ENCODE assay signal across 23 cellular contexts in the genomic region with DNA sequence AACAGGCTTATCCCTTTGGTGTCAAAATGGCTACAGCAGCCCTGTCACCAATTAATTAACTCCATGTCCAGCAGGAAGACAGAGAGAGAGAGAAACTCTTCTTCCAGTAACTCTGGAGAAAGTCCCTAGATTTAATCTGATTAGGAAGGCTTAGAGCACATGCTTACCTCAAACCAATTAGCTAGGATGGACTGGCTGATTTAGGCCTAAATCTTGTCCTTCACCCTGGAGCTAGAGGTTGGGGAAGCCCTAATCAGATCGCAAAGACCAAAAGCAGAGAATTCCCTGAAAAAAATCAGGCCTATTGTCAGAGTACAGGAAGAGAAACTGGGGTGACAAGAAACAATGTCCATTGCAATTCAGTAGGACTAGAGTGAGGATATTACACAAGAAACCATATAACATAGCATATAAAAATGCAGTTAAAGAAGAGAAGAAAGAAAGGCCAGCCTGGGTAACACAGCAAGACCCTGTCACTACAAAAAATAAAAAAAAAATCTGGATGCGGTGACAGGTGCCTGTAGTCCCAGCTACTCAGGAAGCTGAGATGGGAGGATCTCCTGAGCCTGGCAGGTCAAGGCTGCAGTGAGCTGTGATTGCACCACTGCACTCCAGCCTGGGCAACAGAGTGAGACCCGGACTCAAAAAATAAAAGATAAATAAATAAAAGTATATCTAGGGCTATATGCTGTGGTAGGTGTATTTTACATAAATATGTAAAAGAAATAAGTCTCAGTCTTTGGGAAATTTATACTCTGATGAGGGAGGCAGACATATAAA. TPM values are rescaled to one million over a fixed set of nuclear protein-coding genes. Genes with fewer than 3 reads are reported as not detected.
DNase-seq lines count a peak whose midpoint lies in the region; ATAC-seq, FAIRE-seq and TF ChIP-seq lines count a peak whose summit lies in the region.
"Had no signal": no experiment of that assay in that cellular context is flagged by ENCODE, and none has a peak within 500 bp of the region (broad histone marks: within the 10 kb centered on the region; RNA-seq: fewer than 3 reads in every experiment).

No MANE protein-coding gene starts in this region.

- H3K27me3 Mint-ChIP-seq in brain: no peaks in the 10 kb centered on the region
- H3K27me3 Mint-ChIP-seq: activated CD4-positive, alpha-beta T cell treated with anti-CD3 and anti-CD28 coated beads, Interleukin-2, amount 10 ng/mL, durations not matched to agents 7 days and 5 days had no signal

- BruUV-seq in HepG2 (replicated peaks; lab: Mats Ljungman, UMichigan): no TSS peak

- H3K27me3 ChIP-seq in HepG2 (ENCODE audit: control insufficient read depth in 1 of 2, insufficient read depth in 2 of 2, low read length in 2 of 2): peaks cover 0 to 8% of the 10 kb centered on the region in 2 experiments; a peak in 1 of 5 replicates
- H3K27me3 ChIP-seq in right lobe of liver: no peaks in the 10 kb centered on the region
- H3K27me3 ChIP-seq in neutrophil: no peaks in the 10 kb centered on the region
- H3K27me3 ChIP-seq: ovary had no signal

- WGBS in HepG2 (ENCODE audit: low lambda C conversion rate): 31% methylated on average over 3 of the region's 3 CpGs
- 50% methylated on average over 3 of the region's 3 CpGs for WGBS in right lobe of liver (ENCODE audit: insufficient coverage, low coverage, low lambda C conversion rate, missing lambda C conversion rate)

- no peaks in the 10 kb centered on the region for H4K20me1 ChIP-seq in HepG2 (ENCODE audit: insufficient read depth, low read length)

- POLR2A ChIA-PET in HepG2 (lab: Yijun Ruan, JAX): interaction anchor here (0.7 kb wide), 1 partner anchor 8 kb away, joined by 3 read pairs; no protein-coding TSS in a partner anchor

- H3K27ac ChIP-seq in HepG2 (ENCODE audit: extremely low read length, insufficient read depth, low read length) (no peak overlapping the region), right lobe of liver (peak overlapping the region in 1 of 3 donors; percentile 11), neutrophil (peak overlapping the region; percentile 90)
- H3K27ac ChIP-seq: A549, C4-2B, HL-60, KMS-11 had no signal

- no peaks in the 10 kb centered on the region for H3K9me3 Mint-ChIP-seq in brain
- H3K9me3 Mint-ChIP-seq: activated CD4-positive, alpha-beta T cell treated with anti-CD3 and anti-CD28 coated beads, Interleukin-2, amount 10 ng/mL, durations not matched to agents 7 days and 5 days had no signal

- H3K4me1 Mint-ChIP-seq in brain: peaks cover 68% of the 10 kb centered on the region
- H3K4me1 Mint-ChIP-seq: activated CD4-positive, alpha-beta T cell treated with anti-CD3 and anti-CD28 coated beads, Interleukin-2, amount 10 ng/mL, durations not matched to agents 7 days and 5 days had no signal

- CTCF ChIA-PET in HepG2 (lab: Yijun Ruan, JAX; ENCODE audit: low intra/inter-chr PET ratio, low total read pairs): no interaction called here

- H3K4me3 ChIP-seq in HepG2 (replicated peaks in 1 of 3; ENCODE audit: insufficient read depth in 1 of 3, low read depth in 2 of 3, low read length in 3 of 3): no peak overlapping the region
- H3K4me3 ChIP-seq in right lobe of liver: no peak overlapping the region
- no peak overlapping the region for H3K4me3 ChIP-seq in neutrophil (ENCODE audit: low read depth in 1 of 2, low read length in 1 of 2)
- H3K4me3 ChIP-seq: A549, ovary had no signal

- ATAC-seq in HepG2 (no peak), right lobe of liver (no peak), HG03196 (IDR thresholded peaks at IDR 0.05; ENCODE audit: unreplicated experiment) (no peak), GM21737 (IDR thresholded peaks at IDR 0.05; ENCODE audit: unreplicated experiment) (no peak)
- ATAC-seq: A549, esophagus mucosa had no signal

- H3K9ac ChIP-seq in HepG2 (ENCODE audit: insufficient read depth, low read depth, low read length): no peak overlapping the region
- H3K9ac ChIP-seq: KMS-11 had no signal

- intact Hi-C loops in HepG2 (cut with micrococcal nuclease; ENCODE audit: unreplicated experiment) (no loop called here), right lobe of liver (cut with DNase I) (no loop called here)

- H3K9me3 ChIP-seq in HepG2 (ENCODE audit: low read length): no peaks in the 10 kb centered on the region
- H3K9me3 ChIP-seq in right lobe of liver: no peaks in the 10 kb centered on the region
- no peaks in the 10 kb centered on the region for H3K9me3 ChIP-seq in neutrophil
- H3K9me3 ChIP-seq: A549, ovary had no signal

- no peak overlapping the region for H3K4me3 Mint-ChIP-seq in brain
- H3K4me3 Mint-ChIP-seq: activated CD4-positive, alpha-beta T cell treated with anti-CD3 and anti-CD28 coated beads, Interleukin-2, amount 10 ng/mL, durations not matched to agents 7 days and 5 days had no signal

- TF ChIP-seq EP300 in HepG2 (IDR thresholded peaks at IDR 0.05; ENCODE audit: low read depth in 2 of 2, low read length in 2 of 2) (no peak), HepG2 (CRISPR knock-in tag; IDR thresholded peaks at IDR 0.05; ENCODE audit: borderline replicate concordance) (no peak)

- H3K4me2 ChIP-seq in HepG2 (ENCODE audit: low read depth, low read length): no peak overlapping the region
- H3K4me2 ChIP-seq: A549, KMS-11 had no signal

- H3K4me1 ChIP-seq in HepG2 (ENCODE audit: insufficient read depth, low read length): peaks cover 7% of the 10 kb centered on the region; the same call in 1 of the 2 replicates
- no peaks in the 10 kb centered on the region for H3K4me1 ChIP-seq in right lobe of liver
- H3K4me1 ChIP-seq in neutrophil (ENCODE audit: control insufficient read depth in 1 of 2, insufficient read depth in 1 of 2, low read depth in 1 of 2, low read length in 1 of 2): peaks cover 42 to 43% of the 10 kb centered on the region in 2 experiments
- H3K4me1 ChIP-seq: A549 had no signal

- no peak for FAIRE-seq in HepG2 (lab: Jason Lieb, UNC)
- FAIRE-seq: A549, keratinocyte had no signal

- H3K79me2 ChIP-seq in HepG2 (ENCODE audit: insufficient read depth, low read length): no peaks in the 10 kb centered on the region

- TF ChIP-seq POLR2A in HepG2 (IDR thresholded peaks at IDR 0.05; ENCODE audit: insufficient read depth in 1 of 2, low read depth in 2 of 2, low read length in 2 of 2): no peak
- TF ChIP-seq POLR2A in right lobe of liver (IDR thresholded peaks at IDR 0.05): no peak

- no peak for TF ChIP-seq RAD21 in HepG2 (CRISPR knock-in tag; IDR thresholded peaks at IDR 0.05)

- in situ Hi-C loops in HepG2 (cut with HindIII; ENCODE audit: extremely low pct_ligation_motif_present, low pct_unique_long_range_greater_than_20kb): no loop called here

- H3K27ac Mint-ChIP-seq in brain: peak overlapping the region in 4 of 5 experiments; percentile 62 to 94 (median 90)
- H3K27ac Mint-ChIP-seq: activated CD4-positive, alpha-beta T cell treated with anti-CD3 and anti-CD28 coated beads, Interleukin-2, amount 10 ng/mL, durations not matched to agents 7 days and 5 days had no signal

- H3K36me3 Mint-ChIP-seq in brain: no peaks in the 10 kb centered on the region

- H2AFZ ChIP-seq in HepG2 (ENCODE audit: low read length): no peak overlapping the region

- H3K36me3 ChIP-seq in HepG2 (replicated peaks in 1 of 2; ENCODE audit: control insufficient read depth in 1 of 2, insufficient read depth in 2 of 2, low read length in 2 of 2) (no peaks in the 10 kb centered on the region), right lobe of liver (no peaks in the 10 kb centered on the region), neutrophil (no peaks in the 10 kb centered on the region)
- H3K36me3 ChIP-seq: ovary had no signal

- DNase-seq in HepG2 (ENCODE audit: low spot score): no peak
- DNase-seq in right lobe of liver: no peak
- DNase-seq in GM20000 (ENCODE audit: low spot score): no peak
- no peak for DNase-seq in HPDE6-E6E7 (ENCODE audit: extremely low spot score)
- DNase-seq: activated CD4-positive, alpha-beta T cell treated with anti-CD3 and anti-CD28 coated beads, Interleukin-2, amount 10 ng/mL, durations not matched to agents 7 days and 5 days; activated naive CD4-positive, alpha-beta T cell treated with anti-CD3 and anti-CD28 coated beads, Interleukin-2, amount 50 U/mL, for 16 hours; activated T-cell treated with anti-CD3 and anti-CD28 coated beads for 4 hours; DMS79; NCI-H1436 treated with DMSO at 0.1 percent for 48 hours; NCI-H345; ovary; stimulated activated CD4-positive, alpha-beta T cell treated with anti-CD3 and anti-CD28 coated beads, Interleukin-12 subunit alpha, Interleukin-12 subunit beta, amount 100 ng/mL, for 4 hours; stimulated activated naive CD4-positive, alpha-beta T cell treated with Interleukin-2 at 50 U/mL for 16 hours had no signal

- TF ChIP-seq CTCF in HepG2 (CRISPR knock-in tag; IDR thresholded peaks at IDR 0.05) (no peak), right lobe of liver (IDR thresholded peaks at IDR 0.05) (no peak), brain (conservative IDR thresholded peaks at IDR 0.05) (no peak), neutrophil (IDR thresholded peaks at IDR 0.05) (no peak), GM20000 (IDR thresholded peaks at IDR 0.05; ENCODE audit: extremely low read depth, missing control alignments) (no peak)

RNA-seq across cellular contexts. Expression of gene TUBA1A, which starts 34.9 kb away (rescaled TPM):
- total RNA-seq in HepG2 (2016; rRNA removed; fragmentation: Illumina TruSeq; extraction: Trizol): 20.7 and 24.4 TPM in 2 replicates
- total RNA-seq in HepG2 (2016; cell fraction: cytosol; rRNA removed; fragmentation: Illumina TruSeq; extraction: Trizol; ENCODE audit: low read depth): 1.2 and 1.9 TPM in 2 replicates
- 21.8 and 22.6 TPM in 2 replicates for total RNA-seq in HepG2 (2016; cell fraction: insoluble cytoplasmic fraction; rRNA removed; fragmentation: Illumina TruSeq; extraction: Trizol)
- 2.5 and 3.1 TPM in 2 replicates for total RNA-seq in HepG2 (2016; cell fraction: membrane; rRNA removed; fragmentation: Illumina TruSeq; extraction: Trizol)
- total RNA-seq in HepG2 (2016; cell fraction: nucleus; rRNA removed; fragmentation: Illumina TruSeq; extraction: Trizol): 9.7 and 10.8 TPM in 2 replicates
- 24.8 and 35.5 TPM in 2 replicates for polyA plus RNA-seq in HepG2 (2011; rRNA removed)
- polyA plus RNA-seq in HepG2 (2011; cell fraction: cytosol; rRNA removed): 29.2 and 42.3 TPM in 2 replicates
- 8.6 and 13.4 TPM in 2 replicates for polyA plus RNA-seq in HepG2 (2011; cell fraction: nucleus; rRNA removed)
- 2.2 and 4.9 TPM in 2 replicates for polyA plus RNA-seq in HepG2 (2012)
- polyA plus RNA-seq in HepG2 (2016; cell fraction: cytosol; fragmentation: Illumina TruSeq; extraction: Trizol; ENCODE audit: low read depth): 1.6 and 1.7 TPM in 2 replicates
- polyA plus RNA-seq in HepG2 (2016; cell fraction: insoluble cytoplasmic fraction; fragmentation: Illumina TruSeq; extraction: Trizol; ENCODE audit: low read depth): 19.5 and 22.1 TPM in 2 replicates
- 1.7 and 1.8 TPM in 2 replicates for polyA plus RNA-seq in HepG2 (2016; cell fraction: membrane; fragmentation: Illumina TruSeq; extraction: Trizol; ENCODE audit: low read depth)
- polyA plus RNA-seq in HepG2 (2016; cell fraction: nucleus; fragmentation: Illumina TruSeq; extraction: Trizol; ENCODE audit: insufficient read depth, low read depth): 9.8 and 11.3 TPM in 2 replicates
- polyA minus RNA-seq in HepG2 (2011; rRNA and poly(A)+ RNA removed; ENCODE audit: low replicate concordance): 18.9 and 36.9 TPM in 2 replicates
- polyA minus RNA-seq in HepG2 (2011; cell fraction: cytosol; rRNA and poly(A)+ RNA removed): 7.2 and 13.3 TPM in 2 replicates
- polyA minus RNA-seq in HepG2 (2011; cell fraction: nucleus; rRNA and poly(A)+ RNA removed): 3.5 and 6.6 TPM in 2 replicates
- 10 to 100 TPM in 2 of 6 experiments, 1 to 10 TPM in 4; 3.8 to 18.9 (median 5.8) TPM for total RNA-seq in right lobe of liver
- 7,715 TPM for polyA plus RNA-seq in brain (ENCODE audit: insufficient read depth, low read depth, low replicate concordance)

RNA-seq across cellular contexts. Expression of gene TUBA1C, which starts 41.1 kb away (rescaled TPM):
- total RNA-seq in HepG2 (2016; rRNA removed; fragmentation: Illumina TruSeq; extraction: Trizol) (693 and 807 TPM in 2 replicates), right lobe of liver (100 to 1,000 TPM in 2 of 6 experiments, 10 to 100 TPM in 4; 40.6 to 224 (median 68.7) TPM)
- total RNA-seq in HepG2 (2016; cell fraction: cytosol; rRNA removed; fragmentation: Illumina TruSeq; extraction: Trizol; ENCODE audit: low read depth): 65.5 and 78.7 TPM in 2 replicates
- total RNA-seq in HepG2 (2016; cell fraction: insoluble cytoplasmic fraction; rRNA removed; fragmentation: Illumina TruSeq; extraction: Trizol): 710 and 734 TPM in 2 replicates
- 176 and 201 TPM in 2 replicates for total RNA-seq in HepG2 (2016; cell fraction: membrane; rRNA removed; fragmentation: Illumina TruSeq; extraction: Trizol)
- total RNA-seq in HepG2 (2016; cell fraction: nucleus; rRNA removed; fragmentation: Illumina TruSeq; extraction: Trizol): 210 and 226 TPM in 2 replicates
- polyA plus RNA-seq in HepG2 (2011; rRNA removed) (924 and 1,075 TPM in 2 replicates), brain (ENCODE audit: insufficient read depth, low read depth, low replicate concordance) (189 TPM)
- 1,098 and 1,321 TPM in 2 replicates for polyA plus RNA-seq in HepG2 (2011; cell fraction: cytosol; rRNA removed)
- polyA plus RNA-seq in HepG2 (2011; cell fraction: nucleus; rRNA removed): 307 and 395 TPM in 2 replicates
- 285 and 347 TPM in 2 replicates for polyA plus RNA-seq in HepG2 (2012)
- polyA plus RNA-seq in HepG2 (2016; cell fraction: cytosol; fragmentation: Illumina TruSeq; extraction: Trizol; ENCODE audit: low read depth): 102 and 118 TPM in 2 replicates
- 1,000 and 1,082 TPM in 2 replicates for polyA plus RNA-seq in HepG2 (2016; cell fraction: insoluble cytoplasmic fraction; fragmentation: Illumina TruSeq; extraction: Trizol; ENCODE audit: low read depth)
- 180 and 223 TPM in 2 replicates for polyA plus RNA-seq in HepG2 (2016; cell fraction: membrane; fragmentation: Illumina TruSeq; extraction: Trizol; ENCODE audit: low read depth)
- polyA plus RNA-seq in HepG2 (2016; cell fraction: nucleus; fragmentation: Illumina TruSeq; extraction: Trizol; ENCODE audit: insufficient read depth, low read depth): 338 and 346 TPM in 2 replicates
- 2,204 and 5,291 TPM in 2 replicates for polyA minus RNA-seq in HepG2 (2011; rRNA and poly(A)+ RNA removed; ENCODE audit: low replicate concordance)
- polyA minus RNA-seq in HepG2 (2011; cell fraction: cytosol; rRNA and poly(A)+ RNA removed): 286 and 294 TPM in 2 replicates
- 113 and 150 TPM in 2 replicates for polyA minus RNA-seq in HepG2 (2011; cell fraction: nucleus; rRNA and poly(A)+ RNA removed)
